ENCODE assay signal across 18 cellular contexts in genomic region chr7:9889557-9889956, GRCh38.
DNase-seq lines count a peak whose midpoint lies in the region; ATAC-seq and TF ChIP-seq lines count a peak whose summit lies in the region.
"Had no signal": no experiment of that assay in that cellular context is flagged by ENCODE, and none has a peak within 500 bp of the region (broad histone marks: within the 10 kb centered on the region; RNA-seq: fewer than 3 reads in every experiment).

No MANE protein-coding gene starts in this region.

- H3K36me3 ChIP-seq in KMS-11 (ENCODE audit: insufficient read depth) (no peaks in the 10 kb centered on the region), hepatocyte (replicated peaks; ENCODE audit: insufficient read depth, low read depth) (no peaks in the 10 kb centered on the region), mesendoderm (ENCODE audit: control insufficient read depth, insufficient read depth, low read length) (no peaks in the 10 kb centered on the region), gastrocnemius medialis (no peaks in the 10 kb centered on the region), PC-3 (ENCODE audit: low read depth, low read length) (no peaks in the 10 kb centered on the region)

- H3K23ac ChIP-seq in mesendoderm (ENCODE audit: low read length): no peak overlapping the region

- intact Hi-C loops in gastrocnemius medialis (cut with DNase I; ENCODE audit: low total_unique reads) (no loop called here), PC-3 (cut with micrococcal nuclease) (no loop called here)

- peak overlapping the region; percentile 33 for H3K27ac ChIP-seq in KMS-11
- no peak overlapping the region for H3K27ac ChIP-seq in hepatocyte
- H3K27ac ChIP-seq in mesendoderm (ENCODE audit: low read depth, low read length): no peak overlapping the region
- no peak overlapping the region for H3K27ac ChIP-seq in gastrocnemius medialis
- no peak overlapping the region for H3K27ac ChIP-seq in PC-3 (ENCODE audit: low read length)
- H3K27ac ChIP-seq: C4-2B, GM23248, SK-N-MC had no signal

- H3K79me1 ChIP-seq in mesendoderm (ENCODE audit: low read length): no peaks in the 10 kb centered on the region

- H4K20me1 ChIP-seq in KMS-11 (ENCODE audit: insufficient read depth) (no peaks in the 10 kb centered on the region), hepatocyte (ENCODE audit: insufficient read depth, poor library complexity, severe bottlenecking) (no peaks in the 10 kb centered on the region), PC-3 (ENCODE audit: low read length) (no peaks in the 10 kb centered on the region)

- DNase-seq in COLO829 (ENCODE audit: low spot score): peak; percentile 1
- DNase-seq in hepatocyte (ENCODE audit: low spot score): peak; percentile 12
- peak; percentile 1 for DNase-seq in mesendoderm
- no peak for DNase-seq in 8988T
- no peak for DNase-seq in gastrocnemius medialis
- no peak for DNase-seq in PC-3
- DNase-seq: GM23248, KG1, NCI-H1048, NCI-H1436, NCI-H1930, NCI-H2171, NCI-H526 had no signal

- 42% methylated on average over 2 of the region's 2 CpGs for WGBS in hepatocyte (ENCODE audit: low lambda C conversion rate, missing lambda C conversion rate)
- WGBS in mesendoderm (ENCODE audit: extremely low coverage, insufficient coverage, low lambda C conversion rate): no CpG with 5 or more reads among the region's 2 CpGs

- no peaks in the 10 kb centered on the region for H3K79me2 ChIP-seq in KMS-11 (ENCODE audit: insufficient read depth, low read depth)
- no peaks in the 10 kb centered on the region for H3K79me2 ChIP-seq in hepatocyte
- no peaks in the 10 kb centered on the region for H3K79me2 ChIP-seq in mesendoderm (ENCODE audit: control insufficient read depth, insufficient read depth, low read length)
- no peaks in the 10 kb centered on the region for H3K79me2 ChIP-seq in PC-3 (ENCODE audit: low read length)

- H2AFZ ChIP-seq in KMS-11 (ENCODE audit: low read depth): peak overlapping the region; percentile 34; the same call in 1 of the 2 replicates
- no peak overlapping the region for H2AFZ ChIP-seq in hepatocyte
- H2AFZ ChIP-seq in PC-3 (ENCODE audit: low read length): no peak overlapping the region
- H2AFZ ChIP-seq: GM23248 had no signal

- no peak overlapping the region for H4K5ac ChIP-seq in mesendoderm (ENCODE audit: low read length)

- TF ChIP-seq CTCF in KMS-11 (conservative IDR thresholded peaks at IDR 0.05; ENCODE audit: low read depth, low read length) (no peak), hepatocyte (IDR thresholded peaks at IDR 0.05; ENCODE audit: poor library complexity) (no peak), gastrocnemius medialis (IDR thresholded peaks at IDR 0.05 in 4 of 5, conservative IDR thresholded peaks at IDR 0.05 in 1 of 5) (no peak), PC-3 (conservative IDR thresholded peaks at IDR 0.05; ENCODE audit: low read depth, low read length) (no peak)

- no peak overlapping the region for H3K56ac ChIP-seq in mesendoderm (ENCODE audit: low read length)

- POLR2A ChIA-PET in PC-3 (lab: Charles Lee; ENCODE audit: unreplicated experiment): no interaction called here

- no peak overlapping the region for H3K9ac ChIP-seq in KMS-11
- H3K9ac ChIP-seq in mesendoderm (ENCODE audit: low read length): no peak overlapping the region
- no peak overlapping the region for H3K9ac ChIP-seq in PC-3 (ENCODE audit: low read length)
- H3K9ac ChIP-seq: GM23248 had no signal

- H3K9me3 ChIP-seq in hepatocyte (ENCODE audit: low read depth): no peaks in the 10 kb centered on the region
- H3K9me3 ChIP-seq in gastrocnemius medialis: no peaks in the 10 kb centered on the region
- H3K9me3 ChIP-seq in PC-3 (ENCODE audit: low read length): no peaks in the 10 kb centered on the region

- H3K27me3 ChIP-seq in KMS-11 (ENCODE audit: insufficient read depth, low read depth) (no peaks in the 10 kb centered on the region), hepatocyte (no peaks in the 10 kb centered on the region), mesendoderm (ENCODE audit: insufficient read depth, low read length, poor library complexity) (no peaks in the 10 kb centered on the region), gastrocnemius medialis (no peaks in the 10 kb centered on the region), PC-3 (ENCODE audit: low read length) (no peaks in the 10 kb centered on the region)

- in situ Hi-C loops in gastrocnemius medialis (cut with MboI; ENCODE audit: low sequenced_read_pairs in 4 of 4): no loop called here

- no peaks in the 10 kb centered on the region for H3F3A ChIP-seq in PC-3 (ENCODE audit: low read length, unreplicated experiment)

- H3K4me2 ChIP-seq in KMS-11 (peak overlapping the region; percentile 40; the same call in 1 of the 2 replicates), hepatocyte (no peak overlapping the region), mesendoderm (ENCODE audit: low read length) (no peak overlapping the region), PC-3 (ENCODE audit: low read length) (no peak overlapping the region)

- H3K18ac ChIP-seq in mesendoderm (ENCODE audit: low read length): no peak overlapping the region

- TF ChIP-seq POLR2A in gastrocnemius medialis (IDR thresholded peaks at IDR 0.05): no peak

- no TSS peak for BruUV-seq in PC-3 (replicated peaks; lab: Mats Ljungman, UMichigan)

- H3K4ac ChIP-seq in mesendoderm (ENCODE audit: low read depth, low read length): no peak overlapping the region

- H2BK15ac ChIP-seq in mesendoderm (replicated peaks; ENCODE audit: low read depth): no peak overlapping the region

- CTCF ChIA-PET in PC-3 (lab: Charles Lee): no interaction called here

- ATAC-seq in HG03095 (IDR thresholded peaks at IDR 0.05; ENCODE audit: unreplicated experiment): no peak
- ATAC-seq in gastrocnemius medialis: no peak
- ATAC-seq in PC-3: no peak
- ATAC-seq: Panc1 had no signal

- H2BK120ac ChIP-seq in mesendoderm (ENCODE audit: low read depth, low read length): no peak overlapping the region

- H3K4me1 ChIP-seq in KMS-11 (ENCODE audit: low read depth, poor library complexity, severe bottlenecking): peaks cover 25% of the 10 kb centered on the region
- H3K4me1 ChIP-seq in hepatocyte (ENCODE audit: insufficient read depth): no peaks in the 10 kb centered on the region
- H3K4me1 ChIP-seq in mesendoderm (ENCODE audit: control insufficient read depth, low read depth, low read length): no peaks in the 10 kb centered on the region
- H3K4me1 ChIP-seq in gastrocnemius medialis: no peaks in the 10 kb centered on the region
- no peaks in the 10 kb centered on the region for H3K4me1 ChIP-seq in PC-3 (ENCODE audit: insufficient read depth, low read length)

- no peak overlapping the region for H2AK5ac ChIP-seq in mesendoderm (ENCODE audit: low read length)

- no peaks in the 10 kb centered on the region for H3K9me2 ChIP-seq in hepatocyte (replicated peaks; ENCODE audit: insufficient read depth)
- no peaks in the 10 kb centered on the region for H3K9me2 ChIP-seq in PC-3 (replicated peaks; ENCODE audit: low read length)

- H3K4me3 ChIP-seq in KMS-11 (IDR thresholded peaks at IDR 0.05; ENCODE audit: insufficient read depth, low read depth, low read length) (no peak overlapping the region), hepatocyte (no peak overlapping the region), mesendoderm (ENCODE audit: low read length) (no peak overlapping the region), gastrocnemius medialis (no peak overlapping the region), PC-3 (ENCODE audit: low read length) (no peak overlapping the region)
- H3K4me3 ChIP-seq: GM23248, SK-N-MC had no signal

- H4K8ac ChIP-seq in mesendoderm (ENCODE audit: low read depth, low read length): no peak overlapping the region

- no peak overlapping the region for H2BK5ac ChIP-seq in mesendoderm (ENCODE audit: low read length)

Comparison
In these comparisons a context has a peak if more than half of its experiments do, and no peak if none do; other contexts are left out.
1. DNase-seq: peak in COLO829 (single experiment), hepatocyte (single experiment) and mesendoderm (single experiment); none in 8988T (single experiment), gastrocnemius medialis (0 of 2) and PC-3 (single experiment).